23 cellular contexts compared by ENCODE assay signal in the genomic region with DNA sequence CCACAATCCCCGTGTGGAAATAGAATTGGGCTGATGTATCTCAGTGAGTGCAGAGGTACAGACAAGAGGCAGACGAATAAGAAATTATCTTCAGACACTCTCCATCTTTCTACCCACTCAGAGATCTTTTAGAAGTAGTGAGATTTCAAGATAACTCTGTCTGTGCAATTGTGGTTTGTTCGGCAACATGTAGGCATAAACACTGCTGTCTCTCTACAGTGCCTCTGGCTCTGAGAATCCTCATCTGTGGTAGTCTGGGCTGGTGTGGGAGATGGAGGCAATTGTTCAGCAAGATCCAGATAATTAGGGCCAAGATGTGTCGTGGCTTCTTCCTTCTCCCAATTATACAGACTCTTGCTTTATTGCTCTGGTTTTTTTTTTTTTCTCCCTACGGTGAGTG. TPM values are rescaled to one million over a fixed set of nuclear protein-coding genes. Genes with fewer than 3 reads are reported as not detected.
"Had no signal": no experiment of that assay in that cellular context is flagged by ENCODE, and none has a peak within 500 bp of the region (broad histone marks: within the 10 kb centered on the region; RNA-seq: fewer than 3 reads in every experiment).

No MANE protein-coding gene starts in this region.

- H3K4me1 Mint-ChIP-seq: activated T-helper 17 cell treated with anti-CD3 and anti-CD28 coated beads, Interleukin-2, amount 50 U/mL, for 72 hours; neural progenitor cell had no signal

- H3K27ac ChIP-seq: gastroesophageal sphincter, heart right ventricle, neural progenitor cell, psoas muscle, right lobe of liver, tibial nerve, vagina had no signal

- ATAC-seq: activated T-helper 17 cell treated with anti-CD3 and anti-CD28 coated beads, Interleukin-2, amount 50 U/mL, for 72 hours; gastroesophageal sphincter; heart right ventricle; left colon; psoas muscle; right lobe of liver; stimulated activated effector memory CD8-positive, alpha-beta T cell treated with anti-CD3 and anti-CD28 coated beads, Interleukin-12 subunit alpha, Interleukin-12 subunit beta, amount 100 ng/mL, for 72 hours had no signal

- H3K27ac Mint-ChIP-seq: activated T-helper 17 cell treated with anti-CD3 and anti-CD28 coated beads, Interleukin-2, amount 50 U/mL, for 72 hours; neural progenitor cell; stimulated activated effector memory CD8-positive, alpha-beta T cell treated with anti-CD3 and anti-CD28 coated beads, Interleukin-12 subunit alpha, Interleukin-12 subunit beta, amount 100 ng/mL, for 72 hours had no signal

- H2AFZ ChIP-seq: neural progenitor cell had no signal

- H3K36me3 ChIP-seq: gastroesophageal sphincter, heart right ventricle, neural progenitor cell, right lobe of liver, tibial nerve, vagina had no signal

- H3K4me3 ChIP-seq: gastroesophageal sphincter, heart right ventricle, lung, neural progenitor cell, psoas muscle, right lobe of liver, tibial nerve, vagina had no signal

- H3K4me3 Mint-ChIP-seq: activated T-helper 17 cell treated with anti-CD3 and anti-CD28 coated beads, Interleukin-2, amount 50 U/mL, for 72 hours; neural progenitor cell; stimulated activated effector memory CD8-positive, alpha-beta T cell treated with anti-CD3 and anti-CD28 coated beads, Interleukin-12 subunit alpha, Interleukin-12 subunit beta, amount 100 ng/mL, for 72 hours had no signal

- H3K4me1 ChIP-seq: neural progenitor cell, right lobe of liver had no signal

- DNase-seq: activated CD4-positive, alpha-beta T cell treated with anti-CD3 and anti-CD28 coated beads, Interleukin-2, amount 50 U/mL, for 4 hours; activated CD4-positive, CD25-positive, alpha-beta regulatory T cell treated with anti-CD3 and anti-CD28 coated beads, Interleukin-2, amount 50 U/mL, for 72 hours; activated naive CD4-positive, alpha-beta T cell treated with Interleukin-2 at 50 U/mL for 16 hours; aorta; dermis blood vessel endothelial cell; heart right ventricle; left colon; midbrain; psoas muscle; right lobe of liver; stimulated activated CD4-positive, alpha-beta T cell treated with anti-CD3 and anti-CD28 coated beads, Interleukin-12 subunit alpha, Interleukin-12 subunit beta, amount 100 ng/mL, for 4 hours; stimulated activated CD4-positive, alpha-beta T cell treated with anti-CD3 and anti-CD28 coated beads, Interleukin-2, amount 100 ng/mL, for 24 hours; T-helper 9 cell had no signal

- H3K9me3 ChIP-seq: gastroesophageal sphincter, heart right ventricle, psoas muscle, right lobe of liver, tibial nerve, vagina had no signal

- H3K4me2 ChIP-seq: neural progenitor cell had no signal

- H3K36me3 Mint-ChIP-seq: neural progenitor cell; stimulated activated effector memory CD8-positive, alpha-beta T cell treated with anti-CD3 and anti-CD28 coated beads, Interleukin-12 subunit alpha, Interleukin-12 subunit beta, amount 100 ng/mL, for 72 hours had no signal

- H3K9ac ChIP-seq: neural progenitor cell had no signal

RNA-seq across cellular contexts. Expression of gene HOXC13, which starts 3.1 kb away (rescaled TPM):
- total RNA-seq: activated T-helper 17 cell treated with anti-CD3 and anti-CD28 coated beads, Interleukin-2, amount 50 U/mL, for 72 hours; cerebellum; dermis blood vessel endothelial cell; gastroesophageal sphincter; heart right ventricle; left colon; lung; osteocyte; psoas muscle; right lobe of liver; tibial nerve; vagina had no signal
- polyA plus RNA-seq: aorta, heart right ventricle, lung had no signal

RNA-seq across cellular contexts. Expression of gene HOXC12, which starts 13.0 kb away (rescaled TPM):
- total RNA-seq: activated T-helper 17 cell treated with anti-CD3 and anti-CD28 coated beads, Interleukin-2, amount 50 U/mL, for 72 hours; cerebellum; dermis blood vessel endothelial cell; gastroesophageal sphincter; heart right ventricle; left colon; lung; osteocyte; psoas muscle; right lobe of liver; vagina had no signal
- polyA plus RNA-seq: aorta, esophagus, heart right ventricle, lung had no signal

RNA-seq across cellular contexts. Expression of gene HOXC11, which starts 31.2 kb away (rescaled TPM):
- total RNA-seq: activated T-helper 17 cell treated with anti-CD3 and anti-CD28 coated beads, Interleukin-2, amount 50 U/mL, for 72 hours; cerebellum; dermis blood vessel endothelial cell; gastroesophageal sphincter; heart right ventricle; left colon; lung; osteocyte; right lobe of liver; vagina had no signal
- polyA plus RNA-seq: esophagus, heart right ventricle, lung had no signal

RNA-seq across cellular contexts. Expression of gene HOTAIR, which starts 33.0 kb away (rescaled TPM):
- total RNA-seq: activated T-helper 17 cell treated with anti-CD3 and anti-CD28 coated beads, Interleukin-2, amount 50 U/mL, for 72 hours; cerebellum; dermis blood vessel endothelial cell; heart right ventricle; left colon; osteocyte; right lobe of liver; vagina had no signal
- polyA plus RNA-seq: aorta, esophagus, heart right ventricle, lung had no signal

RNA-seq across cellular contexts. Expression of gene HOXC10, which starts 43.2 kb away (rescaled TPM):
- total RNA-seq: activated T-helper 17 cell treated with anti-CD3 and anti-CD28 coated beads, Interleukin-2, amount 50 U/mL, for 72 hours; cerebellum; gastroesophageal sphincter; heart right ventricle; left colon; osteocyte; right lobe of liver; vagina had no signal
- polyA plus RNA-seq: heart right ventricle, lung had no signal
